ENCODE assay signal across 10 cellular contexts in genomic region chr2:217106650-217107014, GRCh38.
DNase-seq lines count a peak whose midpoint lies in the region; ATAC-seq and TF ChIP-seq lines count a peak whose summit lies in the region.
"Had no signal": no experiment of that assay in that cellular context is flagged by ENCODE, and none has a peak within 500 bp of the region (broad histone marks: within the 10 kb centered on the region; RNA-seq: fewer than 3 reads in every experiment).

No MANE protein-coding gene starts in this region.

- H3K9me3 ChIP-seq in breast epithelium = no peaks in the 10 kb centered on the region
- H3K9me3 ChIP-seq in Panc1 (ENCODE audit: control insufficient read depth, insufficient read depth, low read depth, low read length) = no peaks in the 10 kb centered on the region
- H3K9me3 ChIP-seq in upper lobe of right lung = no peaks in the 10 kb centered on the region
- no peaks in the 10 kb centered on the region for H3K9me3 ChIP-seq in CD4-positive, alpha-beta T cell (ENCODE audit: control insufficient read depth, low read length)
- H3K9me3 ChIP-seq: neutrophil had no signal

- no peak for TF ChIP-seq POLR2A in breast epithelium (IDR thresholded peaks at IDR 0.05)

- no peaks in the 10 kb centered on the region for H3K4me1 ChIP-seq in breast epithelium
- H3K4me1 ChIP-seq in Panc1 (ENCODE audit: control insufficient read depth, insufficient read depth, low read length) = no peaks in the 10 kb centered on the region
- no peaks in the 10 kb centered on the region for H3K4me1 ChIP-seq in upper lobe of right lung

- H3K27me3 ChIP-seq in breast epithelium (no peaks in the 10 kb centered on the region), Panc1 (ENCODE audit: control insufficient read depth, insufficient read depth, low read length) (no peaks in the 10 kb centered on the region; the same call in 1 of the 2 replicates), upper lobe of right lung (no peaks in the 10 kb centered on the region)
- H3K27me3 ChIP-seq in CD4-positive, alpha-beta T cell (ENCODE audit: control insufficient read depth, insufficient read depth, low read length) = no peaks in the 10 kb centered on the region
- H3K27me3 ChIP-seq: neutrophil had no signal

- BruUV-seq in MCF 10A (replicated peaks; lab: Mats Ljungman, UMichigan) (no TSS peak), Panc1 (replicated peaks; lab: Mats Ljungman, UMichigan) (no TSS peak)

- peaks cover 8% of the 10 kb centered on the region for H3K9me3 Mint-ChIP-seq in MCF 10A (ENCODE audit: unreplicated experiment)
- no peaks in the 10 kb centered on the region for H3K9me3 Mint-ChIP-seq in CD4-positive, alpha-beta T cell
- peaks cover 7 to 16% of the 10 kb centered on the region in 2 donors for H3K9me3 Mint-ChIP-seq in activated naive CD4-positive, alpha-beta T cell treated with anti-CD3 and anti-CD28 coated beads, Interleukin-2, amount 50 U/mL, for 72 hours
- H3K9me3 Mint-ChIP-seq: CD8-positive, alpha-beta T cell had no signal

- peaks cover 42% of the 10 kb centered on the region for H3K4me1 Mint-ChIP-seq in MCF 10A (ENCODE audit: insufficient read depth, unreplicated experiment)
- H3K4me1 Mint-ChIP-seq in CD4-positive, alpha-beta T cell (ENCODE audit: low read depth) = no peaks in the 10 kb centered on the region

- in situ Hi-C loops in Panc1 (cut with HindIII; ENCODE audit: low pct_unique_long_range_greater_than_20kb, low sequenced_read_pairs) = no loop called here

- no peak overlapping the region for H3K4me3 ChIP-seq in breast epithelium
- no peak overlapping the region for H3K4me3 ChIP-seq in Panc1 (ENCODE audit: low read depth in 2 of 2, low read length in 2 of 2)
- H3K4me3 ChIP-seq in fibroblast of mammary gland (ENCODE audit: control insufficient read depth, low read depth, low read length) = no peak overlapping the region
- no peak overlapping the region for H3K4me3 ChIP-seq in upper lobe of right lung

- CTCF ChIA-PET in MCF 10A (lab: Yijun Ruan, JAX) (interaction anchor here (0.7 kb wide), 2 partner anchors 36 to 48 kb away, joined by 3 read pairs; no protein-coding TSS in a partner anchor), Panc1 (lab: Charles Lee) (no interaction called here)
- CTCF ChIA-PET in CD4-positive, alpha-beta T cell (lab: Charles Lee) = no interaction called here

- H3K27ac ChIP-seq in breast epithelium = no peak overlapping the region
- no peak overlapping the region for H3K27ac ChIP-seq in Panc1 (ENCODE audit: low read length)
- H3K27ac ChIP-seq in upper lobe of right lung = no peak overlapping the region
- H3K27ac ChIP-seq in CD4-positive, alpha-beta T cell (ENCODE audit: low read depth, low read length) = no peak overlapping the region
- H3K27ac ChIP-seq: neutrophil had no signal

- H3K4me3 Mint-ChIP-seq in MCF 10A (ENCODE audit: unreplicated experiment) = no peak overlapping the region
- no peak overlapping the region for H3K4me3 Mint-ChIP-seq in CD4-positive, alpha-beta T cell
- H3K4me3 Mint-ChIP-seq: CD8-positive, alpha-beta T cell had no signal

- ATAC-seq in Panc1 = no peak
- ATAC-seq in upper lobe of right lung = no peak
- ATAC-seq in CD4-positive, alpha-beta T cell (ENCODE audit: poor library complexity) = no peak
- no peak for ATAC-seq in activated naive CD4-positive, alpha-beta T cell treated with anti-CD3 and anti-CD28 coated beads, Interleukin-2, amount 50 U/mL, for 72 hours
- ATAC-seq: CD8-positive, alpha-beta T cell had no signal

- H3K27me3 Mint-ChIP-seq in MCF 10A (ENCODE audit: insufficient read depth, unreplicated experiment) = no peaks in the 10 kb centered on the region
- no peaks in the 10 kb centered on the region for H3K27me3 Mint-ChIP-seq in CD4-positive, alpha-beta T cell

- TF ChIP-seq CTCF in MCF 10A (IDR thresholded peaks at IDR 0.05; ENCODE audit: unreplicated experiment) (peak; percentile 56), breast epithelium (IDR thresholded peaks at IDR 0.05) (no peak), Panc1 (IDR thresholded peaks at IDR 0.05) (peak; percentile 35), fibroblast of mammary gland (conservative IDR thresholded peaks at IDR 0.05; ENCODE audit: control insufficient read depth, insufficient read depth, low read depth, low read length) (peak; percentile 75), upper lobe of right lung (IDR thresholded peaks at IDR 0.05) (peak; percentile 20)
- no peak for TF ChIP-seq CTCF in CD4-positive, alpha-beta T cell (IDR thresholded peaks at IDR 0.05)

- intact Hi-C loops in MCF 10A (cut with micrococcal nuclease) (no loop called here), breast epithelium (cut with DNase I; ENCODE audit: low total_unique reads) (no loop called here), Panc1 (cut with micrococcal nuclease; ENCODE audit: unreplicated experiment) (no loop called here), upper lobe of right lung (cut with DNase I) (no loop called here)
- intact Hi-C loops in CD4-positive, alpha-beta T cell (cut with DNase I, micrococcal nuclease) = no loop called here

- DNase-seq in MCF 10A (ENCODE audit: unreplicated experiment) = peak; percentile 30
- no peak for DNase-seq in breast epithelium (ENCODE audit: low spot score in 2 of 2)
- DNase-seq in Panc1 (ENCODE audit: low read depth, low spot score) = no peak
- peak; percentile 61 for DNase-seq in fibroblast of mammary gland (ENCODE audit: low read depth)
- DNase-seq in upper lobe of right lung = no peak
- no peak for DNase-seq in CD4-positive, alpha-beta T cell
- DNase-seq in activated naive CD4-positive, alpha-beta T cell treated with anti-CD3 and anti-CD28 coated beads, Interleukin-2, amount 50 U/mL, for 72 hours (ENCODE audit: low spot score in 2 of 2) = no peak
- DNase-seq in NCI-H146 (lab: John Stamatoyannopoulos, UW) = no peak
- DNase-seq: CD8-positive, alpha-beta T cell had no signal

- H3K36me3 ChIP-seq in breast epithelium = no peaks in the 10 kb centered on the region
- no peaks in the 10 kb centered on the region for H3K36me3 ChIP-seq in Panc1 (ENCODE audit: control insufficient read depth, insufficient read depth, low read length)
- H3K36me3 ChIP-seq in upper lobe of right lung = no peaks in the 10 kb centered on the region
- H3K36me3 ChIP-seq: neutrophil had no signal

- peak overlapping the region; percentile 99 for H3K27ac Mint-ChIP-seq in MCF 10A (ENCODE audit: low read depth, unreplicated experiment)
- no peak overlapping the region for H3K27ac Mint-ChIP-seq in CD4-positive, alpha-beta T cell
- no peak overlapping the region for H3K27ac Mint-ChIP-seq in activated naive CD4-positive, alpha-beta T cell treated with anti-CD3 and anti-CD28 coated beads, Interleukin-2, amount 50 U/mL, for 72 hours
- H3K27ac Mint-ChIP-seq: CD8-positive, alpha-beta T cell had no signal

- H3K36me3 Mint-ChIP-seq in MCF 10A (ENCODE audit: insufficient read depth, unreplicated experiment) = no peaks in the 10 kb centered on the region
- H3K36me3 Mint-ChIP-seq in CD4-positive, alpha-beta T cell (ENCODE audit: low read depth) = no peaks in the 10 kb centered on the region
- H3K36me3 Mint-ChIP-seq in activated naive CD4-positive, alpha-beta T cell treated with anti-CD3 and anti-CD28 coated beads, Interleukin-2, amount 50 U/mL, for 72 hours = no peaks in the 10 kb centered on the region
- H3K36me3 Mint-ChIP-seq: CD8-positive, alpha-beta T cell had no signal

- POLR2A ChIA-PET in MCF 10A (lab: Yijun Ruan, JAX) = no interaction called here
- POLR2A ChIA-PET in Panc1 (lab: Charles Lee) = no interaction called here
- POLR2A ChIA-PET in CD4-positive, alpha-beta T cell (lab: Charles Lee) = no interaction called here

Comparison
In these comparisons a context has a peak if more than half of its experiments do, and no peak if none do; other contexts are left out.
1. DNase-seq: peak in MCF 10A (single experiment) and fibroblast of mammary gland (single experiment); none in breast epithelium (0 of 2), Panc1 (single experiment), upper lobe of right lung (single experiment), CD4-positive, alpha-beta T cell (0 of 10), activated naive CD4-positive, alpha-beta T cell treated with anti-CD3 and anti-CD28 coated beads, Interleukin-2, amount 50 U/mL, for 72 hours (0 of 2) and NCI-H146 (single experiment).
2. CTCF ChIP-seq: peak in MCF 10A (single experiment), Panc1 (single experiment), fibroblast of mammary gland (single experiment) and upper lobe of right lung (single experiment); none in breast epithelium (0 of 3) and CD4-positive, alpha-beta T cell (single experiment).